Comparison of ENCODE assay signal across 12 cellular contexts in genomic region chr9:123335227-123335985, GRCh38. TPM values are rescaled to one million over a fixed set of nuclear protein-coding genes. Genes with fewer than 3 reads are reported as not detected.
DNase-seq lines count a peak whose midpoint lies in the region; ATAC-seq, FAIRE-seq and TF ChIP-seq lines count a peak whose summit lies in the region.
"Had no signal": no experiment of that assay in that cellular context is flagged by ENCODE, and none has a peak within 500 bp of the region (broad histone marks: within the 10 kb centered on the region; RNA-seq: fewer than 3 reads in every experiment).

No MANE protein-coding gene starts in this region.

- H3K4me2 ChIP-seq in GM12878 (ENCODE audit: control insufficient read depth, insufficient read depth) = no peak overlapping the region; the same call in 1 of the 2 replicates

- H3K9ac ChIP-seq in GM12878 (ENCODE audit: control insufficient read depth, insufficient read depth, low read length) = no peak overlapping the region

- H3K4me3 ChIP-seq in cardiac muscle cell = no peak overlapping the region
- H3K4me3 ChIP-seq in GM12878 = no peak overlapping the region
- H3K4me3 ChIP-seq in lung = no peak overlapping the region
- H3K4me3 ChIP-seq: ovary, tibial nerve had no signal

- 0 out of 2 replicates have a peak, but pooled peaks have one; percentile 17 for TF ChIP-seq RAD21 in GM12878 (IDR thresholded peaks at IDR 0.05; ENCODE audit: insufficient read depth, low read depth, low read length)

- TF ChIP-seq CTCF in cardiac muscle cell (IDR thresholded peaks at IDR 0.05; ENCODE audit: low read depth, low read length) (no peak), GM12878 (IDR thresholded peaks at IDR 0.05 in 2 of 3, conservative IDR thresholded peaks at IDR 0.05 in 1 of 3; ENCODE audit: control insufficient read depth in 2 of 3, extremely low read depth in 1 of 3, insufficient read depth in 1 of 3, low read depth in 3 of 3, low read length in 3 of 3) (no peak), lung (IDR thresholded peaks at IDR 0.05; ENCODE audit: control extremely low read depth, extremely low read depth) (no peak), endothelial cell (IDR thresholded peaks at IDR 0.05; ENCODE audit: unreplicated experiment) (no peak)

- H3K27ac ChIP-seq in cardiac muscle cell (peak overlapping the region; percentile 59), GM12878 (ENCODE audit: control insufficient read depth, insufficient read depth) (peak overlapping the region; percentile 44; the same call in 1 of the 2 replicates), lung (ENCODE audit: low read depth in 1 of 2, low read length in 1 of 2) (no peak overlapping the region)
- H3K27ac ChIP-seq: ovary had no signal

- CTCF ChIA-PET in GM12878 (lab: Yijun Ruan, JAX) = interaction anchor here (1.1 to 4.8 kb wide), 2 partner anchors 9 to 15 kb away, joined by 3 to 56 read pairs; no protein-coding TSS in a partner anchor

- BruUV-seq in GM12878 (replicated peaks; lab: Mats Ljungman, UMichigan) = no TSS peak

- H3K4me1 Mint-ChIP-seq in endothelial cell (ENCODE audit: unreplicated experiment) = peaks cover 37% of the 10 kb centered on the region

- H3K27me3 Mint-ChIP-seq in endothelial cell (ENCODE audit: unreplicated experiment) = peaks cover 5% of the 10 kb centered on the region

- H2AFZ ChIP-seq in GM12878 (ENCODE audit: control insufficient read depth, low read depth, low read length) = no peak overlapping the region; the same call in 1 of the 2 replicates

- TF ChIP-seq EP300 in GM12878 (IDR thresholded peaks at IDR 0.05; ENCODE audit: borderline replicate concordance in 1 of 2, control insufficient read depth in 1 of 2, low read depth in 2 of 2, low read length in 2 of 2) = no peak

- 69% methylated on average over 9 of the region's 9 CpGs for WGBS in GM12878 (ENCODE audit: insufficient coverage, insufficient replicate concordance, low lambda C conversion rate, missing lambda C conversion rate)
- WGBS in lung, 2 donors = 48 to 58% methylated on average over 9 of the region's 9 CpGs

- no peaks in the 10 kb centered on the region for H3K79me2 ChIP-seq in GM12878 (ENCODE audit: control insufficient read depth, insufficient read depth, low read length)

- no peak for TF ChIP-seq POLR2A in GM12878 (IDR thresholded peaks at IDR 0.05; ENCODE audit: low read depth, low read length)

- SMC1A ChIA-PET in GM12878 (lab: Charles Lee; ENCODE audit: uncharacterized antibody, unreplicated experiment) = interaction anchor here (0.8 to 12.9 kb wide), 3 partner anchors 9 to 54 kb away, joined by 3 to 268 read pairs (median 3); no protein-coding TSS in a partner anchor

- H3K36me3 Mint-ChIP-seq in endothelial cell (ENCODE audit: low read depth, unreplicated experiment) = no peaks in the 10 kb centered on the region

- POLR2A ChIA-PET in GM12878 (lab: Charles Lee) = interaction anchor here (0.6 to 2.5 kb wide), 4 partner anchors 9 to 101 kb away, joined by 4 to 9 read pairs (median 4); no protein-coding TSS in a partner anchor

- H4K20me1 ChIP-seq in GM12878 (ENCODE audit: control insufficient read depth, insufficient read depth) = no peaks in the 10 kb centered on the region

- H3K4me3 Mint-ChIP-seq in endothelial cell (ENCODE audit: unreplicated experiment) = no peak overlapping the region

- DNase-seq in cardiac muscle cell (ENCODE audit: low read depth in 1 of 2, low spot score in 1 of 2) (peak; percentile 76 to 80), Right ventricle myocardium superior (no peak), GM12878 (ENCODE audit: low read depth, low spot score) (no peak), lung (ENCODE audit: low spot score) (peak; percentile 47), urothelium cell line (ENCODE audit: low spot score) (peak; percentile 53), endothelial cell (ENCODE audit: low spot score) (no peak)
- DNase-seq: ovary, T-helper 1 cell had no signal

- H3K27ac Mint-ChIP-seq in endothelial cell (ENCODE audit: unreplicated experiment) = no peak overlapping the region

- H3K4me1 ChIP-seq in cardiac muscle cell (ENCODE audit: low read depth) (peaks cover 34% of the 10 kb centered on the region), GM12878 (ENCODE audit: control insufficient read depth, insufficient read depth, low read length) (peaks cover 54% of the 10 kb centered on the region), lung (ENCODE audit: control insufficient read depth in 2 of 2, insufficient read depth in 2 of 2, low read length in 2 of 2) (peaks cover 0 to 4% of the 10 kb centered on the region in 2 donors)

- no peaks in the 10 kb centered on the region for H3K9me3 Mint-ChIP-seq in endothelial cell (ENCODE audit: unreplicated experiment)

- no peaks in the 10 kb centered on the region for H3K27me3 ChIP-seq in cardiac muscle cell
- no peaks in the 10 kb centered on the region for H3K27me3 ChIP-seq in GM12878 (replicated peaks in 1 of 2; ENCODE audit: control insufficient read depth in 2 of 2, insufficient read depth in 2 of 2, low read length in 1 of 2)
- H3K27me3 ChIP-seq in lung (ENCODE audit: control insufficient read depth, insufficient read depth) = no peaks in the 10 kb centered on the region
- H3K27me3 ChIP-seq: ovary, tibial nerve had no signal

- H3K9me3 ChIP-seq in cardiac muscle cell (ENCODE audit: low read depth) (no peaks in the 10 kb centered on the region), GM12878 (replicated peaks; ENCODE audit: control insufficient read depth, insufficient read depth, low read length) (no peaks in the 10 kb centered on the region), lung (ENCODE audit: control insufficient read depth in 2 of 2, insufficient read depth in 1 of 2, low read length in 1 of 2) (no peaks in the 10 kb centered on the region)
- H3K9me3 ChIP-seq: ovary, tibial nerve had no signal

- ATAC-seq in Right ventricle myocardium superior (ENCODE audit: poor library complexity) = no peak
- ATAC-seq in GM12878 = no peak
- ATAC-seq in lung (ENCODE audit: insufficient read depth, low FRiP score) = no peak
- ATAC-seq in GM21528 (IDR thresholded peaks at IDR 0.05; ENCODE audit: low FRiP score, unreplicated experiment) = no peak
- no peak for ATAC-seq in GM21786 (IDR thresholded peaks at IDR 0.05; ENCODE audit: unreplicated experiment)

- RAD21 ChIA-PET in GM12878 (lab: Charles Lee; ENCODE audit: unreplicated experiment) = interaction anchor here (0.5 to 7.9 kb wide), 6 partner anchors 9 to 102 kb away, joined by 3 to 61 read pairs (median 4); no protein-coding TSS in a partner anchor

- no peaks in the 10 kb centered on the region for H3K36me3 ChIP-seq in cardiac muscle cell
- H3K36me3 ChIP-seq in GM12878 (ENCODE audit: control insufficient read depth in 2 of 2, insufficient read depth in 2 of 2, low read length in 1 of 2) = no peaks in the 10 kb centered on the region
- no peaks in the 10 kb centered on the region for H3K36me3 ChIP-seq in lung (ENCODE audit: control insufficient read depth in 2 of 2, insufficient read depth in 2 of 2, low read length in 2 of 2)
- H3K36me3 ChIP-seq: ovary, tibial nerve had no signal

- intact Hi-C loops in Right ventricle myocardium superior (cut with DNase I) (no loop called here), GM12878 (cut with micrococcal nuclease; ENCODE audit: unreplicated experiment) (loop anchor here (5.0 kb wide), 1 partner anchor 158 kb away; no protein-coding TSS in a partner anchor)

- in situ Hi-C loops in GM12878 (cut with MboI) = no loop called here

- FAIRE-seq in GM12878 (lab: Jason Lieb, UNC) (no peak), urothelium cell line (lab: Jason Lieb, UNC) (no peak)
- FAIRE-seq: colon had no signal

TF ChIP-seq in GM12878, 131 proteins besides CTCF, POLR2A, EP300 and RAD21 (continues in another document):
- TF ChIP-seq SUPT20H (IDR thresholded peaks at IDR 0.05; ENCODE audit: borderline replicate concordance, control insufficient read depth, low read depth, low read length) = no peak
- no peak for TF ChIP-seq HDAC2 (IDR thresholded peaks at IDR 0.05)
- TF ChIP-seq POU2F2 (IDR thresholded peaks at IDR 0.05; ENCODE audit: borderline replicate concordance, low read depth, low read length) = no peak
- peak; percentile 64; the same call in 1 of the 2 replicates for TF ChIP-seq SPI1 (IDR thresholded peaks at IDR 0.05; ENCODE audit: borderline replicate concordance, insufficient read depth, low read depth, low read length)
- TF ChIP-seq MYC (IDR thresholded peaks at IDR 0.05; ENCODE audit: insufficient read depth, insufficient read length, insufficient replicate concordance, low read length, severe bottlenecking) = no peak
- TF ChIP-seq RBBP5 (conservative IDR thresholded peaks at IDR 0.05) = no peak
- no peak for TF ChIP-seq BMI1 (IDR thresholded peaks at IDR 0.05; ENCODE audit: borderline replicate concordance)

RNA-seq across cellular contexts. Expression of gene CRB2, which starts 20.6 kb away (rescaled TPM):
- total RNA-seq in cardiac muscle cell (46.3 and 91.7 TPM in 2 replicates), Right ventricle myocardium superior (not detected), GM12878 (2014; rRNA removed) (0.23 and 0.33 TPM in 2 replicates), GM12878 (2014; rRNA removed; fragmentation: Illumina TruSeq; extraction: Trizol) (0.27 and 0.28 TPM in 2 replicates), GM12878 (2021) (0.69 and 0.80 TPM in 2 replicates), lung (under 1 TPM; 0.25 to 0.34 TPM), endothelial cell (ENCODE audit: unreplicated experiment) (0.18 TPM)
- polyA plus RNA-seq in cardiac muscle cell (8.3 and 16.9 TPM in 2 replicates), GM12878 (2011; rRNA removed) (0.01 TPM in 2 replicates), GM12878 (2014; fragmentation: Illumina TruSeq; extraction: Trizol) (0.08 and 0.10 TPM in 2 replicates), GM12878 (2014; fragmentation: Nextera tagmentation; extraction: Ambion mirVana) (not detected), GM12878 (2014; rRNA removed) (0.38 and 0.47 TPM in 2 replicates), GM12878 (2016; fragmentation: Nextera tagmentation; extraction: Ambion mirVana) (under 1 TPM in 1 of 2 experiments, not detected in 1; 0.15 TPM), lung (under 1 TPM; 0.01 to 0.18 TPM)
- total RNA-seq in GM12878 (2013; cell fraction: nucleolus; rRNA removed) = 0.51 and 1.2 TPM in 2 replicates
- 0.16 TPM for polyA plus RNA-seq in GM12878 (2011; ENCODE audit: low read depth)
- 0.04 and 0.08 TPM in 2 replicates for polyA plus RNA-seq in GM12878 (2011; cell fraction: cytosol; rRNA removed)
- polyA plus RNA-seq in GM12878 (2011; cell fraction: nucleus; rRNA removed) = 0.25 and 0.26 TPM in 2 replicates
- 0.48 and 0.51 TPM in 2 replicates for polyA plus RNA-seq in GM12878 (2012)
- polyA minus RNA-seq in GM12878 (2011; rRNA and poly(A)+ RNA removed) = 0.07 and 0.10 TPM in 2 replicates
- not detected in 2 replicates for polyA minus RNA-seq in GM12878 (2011; cell fraction: cytosol; rRNA and poly(A)+ RNA removed)
- 0.10 and 0.12 TPM in 2 replicates for polyA minus RNA-seq in GM12878 (2011; cell fraction: nucleus; rRNA and poly(A)+ RNA removed)

Comparison
In these comparisons a context has a peak if more than half of its experiments do, and no peak if none do; other contexts are left out.
1. DNase-seq: peak in cardiac muscle cell (2 of 2), lung (single experiment) and urothelium cell line (single experiment); none in Right ventricle myocardium superior (single experiment), GM12878 (single experiment) and endothelial cell (single experiment).
2. RNA of gene CRB2, which starts 20.6 kb away (total RNA-seq): 46.3 to 91.7 TPM in cardiac muscle cell; 0.25 to 0.34 TPM in lung, 0.23 to 1.2 TPM in GM12878, 0.18 TPM in endothelial cell (single experiment) and not detected in Right ventricle myocardium superior (single experiment); every median in the first group is over 10 times any median in the second.
3. H3K27ac ChIP-seq: peak in cardiac muscle cell (single experiment) and GM12878 (single experiment); none in lung (0 of 2).